ENCODE assay signal across 8 cellular contexts in genomic region chr20:38674178-38675133, GRCh38. TPM values are rescaled to one million over a fixed set of nuclear protein-coding genes. Genes with fewer than 3 reads are reported as not detected.
DNase-seq lines count a peak whose midpoint lies in the region; ATAC-seq and TF ChIP-seq lines count a peak whose summit lies in the region.

No MANE protein-coding gene starts in this region.

- H3K4me1 ChIP-seq in foreskin keratinocyte (peaks cover 7% of the 10 kb centered on the region), osteoblast (ENCODE audit: insufficient read depth, low read length) (peaks cover 8% of the 10 kb centered on the region), suprapubic skin (peaks cover 13% of the 10 kb centered on the region)

- TF ChIP-seq CTCF in foreskin keratinocyte (conservative IDR thresholded peaks at IDR 0.05) (no peak), osteoblast (IDR thresholded peaks at IDR 0.05; ENCODE audit: extremely low read depth, low read depth, low read length) (no peak), suprapubic skin (IDR thresholded peaks at IDR 0.05) (no peak)

- H3K4me3 ChIP-seq in osteoblast (ENCODE audit: insufficient read depth, low read length) (peak overlapping the region; percentile 74), suprapubic skin (peak overlapping the region; percentile 50)

- H3K79me2 ChIP-seq in osteoblast (ENCODE audit: insufficient read depth, low read length): no peaks in the 10 kb centered on the region

- H3K9me3 ChIP-seq in osteoblast (ENCODE audit: low read depth, low read length) (no peaks in the 10 kb centered on the region), suprapubic skin (no peaks in the 10 kb centered on the region)

- no peak for TF ChIP-seq EP300 in suprapubic skin (IDR thresholded peaks at IDR 0.05)

- H2AFZ ChIP-seq in osteoblast (ENCODE audit: low read length): peak overlapping the region; percentile 87

- DNase-seq in Ammon's horn (ENCODE audit: low spot score) (peak; percentile 84), NCI-H82 treated with DMSO at 0.1 percent for 48 hours (lab: John Stamatoyannopoulos, UW; ENCODE audit: unreplicated experiment) (peak; percentile 51), foreskin keratinocyte (peak in 1 of 2 donors; percentile 22), osteoblast (ENCODE audit: insufficient read length, low spot score, missing footprints) (peak; percentile 91), suprapubic skin (ENCODE audit: low spot score in 2 of 2) (no peak)
- peak; percentile 83 for DNase-seq in activated effector memory CD4-positive, alpha-beta T cell treated with anti-CD3 and anti-CD28 coated beads, Interleukin-2, amount 50 U/mL, for 16 hours

- H3K27ac ChIP-seq in foreskin keratinocyte (no peak overlapping the region), osteoblast (ENCODE audit: low read depth, low read length) (no peak overlapping the region), suprapubic skin (no peak overlapping the region)

- H3K27me3 ChIP-seq in foreskin keratinocyte (peaks cover 30% of the 10 kb centered on the region), osteoblast (ENCODE audit: insufficient read depth, low read length) (peaks cover 21% of the 10 kb centered on the region), suprapubic skin (peaks cover 63% of the 10 kb centered on the region)

- TF ChIP-seq POLR2A in suprapubic skin (IDR thresholded peaks at IDR 0.05): no peak

- peak; percentile 72 for ATAC-seq in GM21529 (IDR thresholded peaks at IDR 0.05; ENCODE audit: unreplicated experiment)
- ATAC-seq in foreskin keratinocyte: peak; percentile 78
- no peak for ATAC-seq in GM19328 (IDR thresholded peaks at IDR 0.05; ENCODE audit: unreplicated experiment)

- H4K20me1 ChIP-seq in osteoblast (ENCODE audit: insufficient read depth, low read length): no peaks in the 10 kb centered on the region

- no peaks in the 10 kb centered on the region for H3K36me3 ChIP-seq in osteoblast (ENCODE audit: insufficient read depth, low read length)
- no peaks in the 10 kb centered on the region for H3K36me3 ChIP-seq in suprapubic skin

- peak overlapping the region; percentile 77 for H3K4me2 ChIP-seq in osteoblast (ENCODE audit: insufficient read depth, low read length)

- WGBS in suprapubic skin: 26% methylated on average over 16 of the region's 83 CpGs

RNA-seq across cellular contexts. Expression of gene SLC32A1, which starts 49.8 kb away (rescaled TPM):
- not detected in 2 replicates for total RNA-seq in foreskin keratinocyte
- not detected in 2 replicates for polyA plus RNA-seq in foreskin keratinocyte
- not detected in 2 replicates for total RNA-seq in osteoblast
- total RNA-seq in suprapubic skin: not detected

Comparison
In these comparisons a context has a peak if more than half of its experiments do, and no peak if none do; other contexts are left out.
1. DNase-seq: peak in Ammon's horn (single experiment), NCI-H82 treated with DMSO at 0.1 percent for 48 hours (single experiment), activated effector memory CD4-positive, alpha-beta T cell treated with anti-CD3 and anti-CD28 coated beads, Interleukin-2, amount 50 U/mL, for 16 hours (single experiment) and osteoblast (single experiment); none in suprapubic skin (0 of 2).